Comparison of ENCODE assay signal across 12 cellular contexts in the genomic region with DNA sequence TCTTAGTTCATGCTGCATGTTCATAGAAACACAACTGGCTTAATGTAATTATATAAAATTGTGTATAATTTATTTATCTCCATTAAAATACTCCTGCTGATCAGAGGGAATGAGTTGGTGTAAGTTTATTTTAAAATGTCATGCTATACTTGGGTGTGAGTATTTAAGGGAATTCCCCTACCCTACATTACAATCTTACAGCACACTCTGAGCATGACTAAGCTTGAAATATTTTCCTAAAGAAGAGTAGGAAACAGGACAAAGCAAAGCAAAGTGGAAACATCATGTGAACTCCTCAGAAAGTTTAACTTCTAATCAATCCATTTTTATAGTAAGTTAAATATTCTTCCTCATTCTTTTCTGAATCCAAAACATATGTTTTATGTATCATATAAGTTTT.
DNase-seq lines count a peak whose midpoint lies in the region; ATAC-seq, FAIRE-seq and TF ChIP-seq lines count a peak whose summit lies in the region.
"Had no signal": no experiment of that assay in that cellular context is flagged by ENCODE, and none has a peak within 500 bp of the region (broad histone marks: within the 10 kb centered on the region; RNA-seq: fewer than 3 reads in every experiment).

No MANE protein-coding gene starts in this region.

- peaks cover 24% of the 10 kb centered on the region for H3K4me1 Mint-ChIP-seq in Calu3 (ENCODE audit: low read depth, unreplicated experiment)
- H3K4me1 Mint-ChIP-seq: T-cell had no signal

- H4K20me1 ChIP-seq in PC-9 (ENCODE audit: insufficient read depth) = no peaks in the 10 kb centered on the region

- H3K4me3 ChIP-seq in PC-9 = no peak overlapping the region
- no peak overlapping the region for H3K4me3 ChIP-seq in cardiac fibroblast (replicated peaks in 1 of 2; ENCODE audit: low read depth in 2 of 2, low read length in 2 of 2)
- no peak overlapping the region for H3K4me3 ChIP-seq in right cardiac atrium (ENCODE audit: low read length)
- H3K4me3 ChIP-seq: psoas muscle had no signal

- H2AFZ ChIP-seq in PC-9 = no peak overlapping the region

- peak; percentile 47 for FAIRE-seq in islet of Langerhans (lab: Jason Lieb, UNC)

- no peaks in the 10 kb centered on the region for H3K27me3 ChIP-seq in PC-9 (ENCODE audit: insufficient read depth, low read depth)
- no peaks in the 10 kb centered on the region for H3K27me3 ChIP-seq in right cardiac atrium (ENCODE audit: control insufficient read depth, insufficient read depth)

- H3K9me3 ChIP-seq in PC-9 (ENCODE audit: insufficient read depth, low read depth) (peaks cover 7% of the 10 kb centered on the region), right cardiac atrium (ENCODE audit: control insufficient read depth, low read length) (no peaks in the 10 kb centered on the region)
- H3K9me3 ChIP-seq: psoas muscle had no signal

- H3K36me3 ChIP-seq in PC-9 (ENCODE audit: low read depth) = no peaks in the 10 kb centered on the region

- H3K4me1 ChIP-seq in PC-9 (replicated peaks; ENCODE audit: insufficient read depth) (peaks cover 41% of the 10 kb centered on the region), right cardiac atrium (ENCODE audit: control insufficient read depth, insufficient read depth, low read length) (no peaks in the 10 kb centered on the region)
- H3K4me1 ChIP-seq: psoas muscle had no signal

- H3K9me2 ChIP-seq in PC-9 (ENCODE audit: insufficient read depth) = no peaks in the 10 kb centered on the region

- no peaks in the 10 kb centered on the region for H3K79me2 ChIP-seq in PC-9 (ENCODE audit: low read depth)

- no peaks in the 10 kb centered on the region for H3K27me3 Mint-ChIP-seq in Calu3 (ENCODE audit: unreplicated experiment)
- H3K27me3 Mint-ChIP-seq: T-cell had no signal

- H3K4me2 ChIP-seq in PC-9 = 0 out of 2 replicates have a peak overlapping the region, but pooled peaks have one; percentile 11

- CTCF ChIA-PET in Calu3 (lab: Charles Lee) (interaction anchor here (0.8 kb wide), 1 partner anchor 474 kb away, joined by 3 read pairs; no protein-coding TSS in a partner anchor), PC-9 (lab: Charles Lee) (no interaction called here)

- no peaks in the 10 kb centered on the region for H3K36me3 Mint-ChIP-seq in Calu3 (ENCODE audit: insufficient read depth, unreplicated experiment)
- H3K36me3 Mint-ChIP-seq: T-cell had no signal

- peak overlapping the region; percentile 89 for H3K27ac ChIP-seq in PC-9
- H3K27ac ChIP-seq in right cardiac atrium (ENCODE audit: low read length) = no peak overlapping the region
- H3K27ac ChIP-seq: psoas muscle had no signal

- H3K27ac Mint-ChIP-seq in Calu3 (ENCODE audit: unreplicated experiment) = peak overlapping the region; percentile 82
- H3K27ac Mint-ChIP-seq: T-cell had no signal

- TF ChIP-seq CTCF in Calu3 (IDR thresholded peaks at IDR 0.05; ENCODE audit: unreplicated experiment) (no peak), PC-9 (conservative IDR thresholded peaks at IDR 0.05) (no peak), cardiac fibroblast (IDR thresholded peaks at IDR 0.05; ENCODE audit: low read depth, low read length) (no peak)

- H3K4me3 Mint-ChIP-seq in Calu3 (ENCODE audit: low read depth, unreplicated experiment) = no peak overlapping the region
- H3K4me3 Mint-ChIP-seq: T-cell had no signal

- POLR2A ChIA-PET in PC-9 (lab: Charles Lee; ENCODE audit: unreplicated experiment) = interaction anchor here (0.7 kb wide), 1 partner anchor 1983 kb away, joined by 4 read pairs; no protein-coding TSS in a partner anchor

- BruUV-seq in Calu3 (replicated peaks; lab: Mats Ljungman, UMichigan) (no TSS peak), PC-9 (replicated peaks; lab: Mats Ljungman, UMichigan) (no TSS peak)

- H3K9me3 Mint-ChIP-seq in Calu3 (ENCODE audit: low read depth, unreplicated experiment) = no peaks in the 10 kb centered on the region

- ATAC-seq in GM21723 (IDR thresholded peaks at IDR 0.05; ENCODE audit: unreplicated experiment) (no peak), right cardiac atrium (no peak), GM19324 (IDR thresholded peaks at IDR 0.05; ENCODE audit: low FRiP score, unreplicated experiment) (no peak), GM19452 (IDR thresholded peaks at IDR 0.05; ENCODE audit: unreplicated experiment) (no peak)
- ATAC-seq: psoas muscle, T-cell had no signal

- intact Hi-C loops in Calu3 (cut with micrococcal nuclease; ENCODE audit: unreplicated experiment) (no loop called here), PC-9 (cut with micrococcal nuclease; ENCODE audit: unreplicated experiment) (loop anchor here (5.0 kb wide), 3 partner anchors 818 to 1273 kb away; partner anchors contain the start of gene EFNA5), right cardiac atrium (cut with DNase I) (no loop called here)

- no peak for DNase-seq in Calu3
- DNase-seq in PC-9 = peak in 1 of 2 experiments; percentile 63
- peak; percentile 19 to 85 for DNase-seq in cardiac fibroblast (ENCODE audit: low read depth in 2 of 2)
- DNase-seq in right cardiac atrium = no peak
- DNase-seq: activated T-cell treated with anti-CD3 and anti-CD28 coated beads for 4 hours, glutamatergic neuron, psoas muscle, T-cell had no signal

- H3F3A ChIP-seq in PC-9 (ENCODE audit: insufficient read depth, low read depth) = peaks cover 15% of the 10 kb centered on the region; the same call in 1 of the 2 replicates

Comparison
In these comparisons a context has a peak if more than half of its experiments do, and no peak if none do; other contexts are left out.
1. DNase-seq: peak in cardiac fibroblast (2 of 2); none in Calu3 (single experiment) and right cardiac atrium (0 of 3).